ENCODE assay signal across 1 cellular context in genomic region chr1:101002551-101002950, GRCh38.
TF ChIP-seq lines count a peak whose summit lies in the region.

No MANE protein-coding gene starts in this region.

TF ChIP-seq in K562, 482 proteins besides CTCF, POLR2A, EP300 and RAD21 (continued from another document):
- TF ChIP-seq ATF3 (IDR thresholded peaks at IDR 0.05) (peak; percentile 53; the same call in 1 of the 2 replicates), ATF3 (CRISPR knock-in tag; conservative IDR thresholded peaks at IDR 0.05) (no peak), POLR2AphosphoS2 (IDR thresholded peaks at IDR 0.05; ENCODE audit: low read length) (no peak), SP2 (IDR thresholded peaks at IDR 0.05; ENCODE audit: extremely low read depth, low read depth, low read length, poor library complexity, severe bottlenecking) (no peak), BCOR (IDR thresholded peaks at IDR 0.05) (no peak), HMBOX1 (IDR thresholded peaks at IDR 0.05) (peak; percentile 68)
